In the genomic region with DNA sequence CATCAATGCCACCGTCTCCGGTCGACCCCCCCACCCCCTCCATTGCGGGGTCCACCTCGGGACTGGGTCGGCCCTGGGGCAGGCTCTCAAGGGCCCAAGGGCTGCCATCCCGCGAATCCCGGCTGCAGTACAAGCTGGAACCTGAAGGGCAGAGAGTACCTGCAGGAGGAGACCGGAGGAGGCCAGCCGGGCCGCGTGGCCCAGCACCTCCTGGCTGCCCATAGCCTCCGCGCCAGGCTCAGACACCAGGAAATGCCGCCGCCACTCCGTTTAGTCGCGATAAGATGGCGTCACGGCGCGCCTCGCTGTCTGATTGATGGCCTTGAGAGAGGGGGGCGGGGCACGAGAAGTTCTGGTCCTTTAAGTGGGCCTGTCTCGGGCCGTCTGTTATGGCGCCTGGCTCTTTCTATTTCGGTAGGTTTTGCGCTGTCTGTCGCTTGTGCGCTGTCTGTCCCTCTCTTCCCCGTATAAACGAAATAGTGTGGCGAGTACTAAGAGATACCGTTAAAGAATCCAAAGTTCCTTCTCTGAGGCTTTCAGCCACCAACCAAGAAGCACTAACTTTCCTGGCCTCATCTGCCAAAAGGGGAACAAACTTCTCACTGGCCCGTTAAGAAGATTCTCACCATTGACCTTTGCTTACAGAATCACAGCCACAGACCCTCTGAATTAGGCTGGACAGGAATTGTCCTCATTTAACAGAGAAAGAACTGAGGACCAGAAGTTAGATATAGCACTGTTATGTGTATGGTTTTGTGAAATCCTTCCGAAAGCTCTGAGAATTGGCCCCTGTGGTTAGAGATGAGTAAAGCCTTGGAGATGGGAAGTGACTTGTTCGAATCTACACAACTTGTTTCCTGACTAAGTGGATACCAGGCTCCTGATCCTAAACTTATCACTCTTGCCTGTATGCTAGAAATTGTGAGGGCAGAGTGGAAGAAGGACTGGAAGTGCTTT, we compare ENCODE assay signal across 8 cellular contexts. TPM values are rescaled to one million over a fixed set of nuclear protein-coding genes. Genes with fewer than 3 reads are reported as not detected.
DNase-seq lines count a peak whose midpoint lies in the region; ATAC-seq and TF ChIP-seq lines count a peak whose summit lies in the region.

TSS of gene RFT1 (minus strand) at position 257 of the 957 bp plus-strand sequence. CDS start at position 222, 35 bp downstream.

- H2AFZ ChIP-seq in mesenchymal stem cell (ENCODE audit: low read depth, low read length), result peak within 1 kb of the TSS; percentile 96

- H3K27ac Mint-ChIP-seq in CD8-positive, alpha-beta memory T cell, result peak within 1 kb of the TSS; percentile 99 to 100 (median 100)
- H3K27ac Mint-ChIP-seq in activated CD8-positive, alpha-beta memory T cell treated with anti-CD3 and anti-CD28 coated beads, Interleukin-2, amount 10 ng/mL, durations not matched to agents 7 days and 5 days, result peak within 1 kb of the TSS; percentile 92

- ATAC-seq in activated CD8-positive, alpha-beta memory T cell treated with anti-CD3 and anti-CD28 coated beads, Interleukin-2, amount 10 ng/mL, durations not matched to agents 7 days and 5 days, result peak; percentile 96

- H2BK15ac ChIP-seq in mesenchymal stem cell (ENCODE audit: low read depth, poor library complexity, severe bottlenecking), result peak within 1 kb of the TSS; percentile 75

- no peak for TF ChIP-seq CTCF in GM20000 (IDR thresholded peaks at IDR 0.05; ENCODE audit: extremely low read depth, missing control alignments)

- H3K4me3 Mint-ChIP-seq in CD8-positive, alpha-beta memory T cell, result peak within 1 kb of the TSS; percentile 91 to 98 (median 93)
- H3K4me3 Mint-ChIP-seq in activated CD8-positive, alpha-beta memory T cell treated with anti-CD3 and anti-CD28 coated beads, Interleukin-2, amount 10 ng/mL, durations not matched to agents 7 days and 5 days, result peak within 1 kb of the TSS; percentile 98

- peak within 1 kb of the TSS; percentile 89 for H4K8ac ChIP-seq in mesenchymal stem cell (ENCODE audit: low read length)

- peaks cover 20 to 30% (median 26%) of the 10 kb centered on the region in 3 donors for H3K4me1 Mint-ChIP-seq in CD8-positive, alpha-beta memory T cell
- peaks cover 28% of the 10 kb centered on the region for H3K4me1 Mint-ChIP-seq in activated CD8-positive, alpha-beta memory T cell treated with anti-CD3 and anti-CD28 coated beads, Interleukin-2, amount 10 ng/mL, durations not matched to agents 7 days and 5 days

- peak within 1 kb of the TSS; percentile 88 to 91 for H3K4ac ChIP-seq in mesenchymal stem cell (ENCODE audit: low read depth in 1 of 2, low read length in 2 of 2)

- peaks cover 16% of the 10 kb centered on the region for H3K79me1 ChIP-seq in mesenchymal stem cell (replicated peaks; ENCODE audit: low read length, poor library complexity, severe bottlenecking)

- H3K4me3 ChIP-seq in CD8-positive, alpha-beta memory T cell (ENCODE audit: low read length), result peak within 1 kb of the TSS; percentile 73
- H3K4me3 ChIP-seq in NT2/D1 (ENCODE audit: insufficient read length, low read depth), result peak within 1 kb of the TSS; percentile 85
- peak within 1 kb of the TSS; percentile 90 for H3K4me3 ChIP-seq in endocrine pancreas (ENCODE audit: control insufficient read depth, insufficient read depth, low read length)
- peak within 1 kb of the TSS; percentile 90 to 95 for H3K4me3 ChIP-seq in mesenchymal stem cell (ENCODE audit: insufficient read depth in 1 of 2, low read depth in 1 of 2, low read length in 2 of 2)

- H3K9ac ChIP-seq in NT2/D1 (ENCODE audit: insufficient read length, low read depth) (peak within 1 kb of the TSS; percentile 95), endocrine pancreas (ENCODE audit: control insufficient read depth, insufficient read depth, low read length) (peak within 1 kb of the TSS; percentile 87), mesenchymal stem cell (ENCODE audit: low read length) (peak within 1 kb of the TSS; percentile 93)

- peak within 1 kb of the TSS in 1 of 2 experiments; percentile 79 for H3K14ac ChIP-seq in mesenchymal stem cell (ENCODE audit: low read length in 2 of 2)

- peak within 1 kb of the TSS in 1 of 2 experiments; percentile 43 for H2BK12ac ChIP-seq in mesenchymal stem cell (ENCODE audit: low read length in 2 of 2)

- H3K9me3 ChIP-seq in CD8-positive, alpha-beta memory T cell (ENCODE audit: low read length), result no peaks in the 10 kb centered on the region
- H3K9me3 ChIP-seq in NT2/D1 (ENCODE audit: insufficient read depth, low read length) (no peaks in the 10 kb centered on the region), endocrine pancreas (ENCODE audit: control insufficient read depth, low read length) (no peaks in the 10 kb centered on the region), mesenchymal stem cell (ENCODE audit: control insufficient read depth, low read length) (no peaks in the 10 kb centered on the region)

- H3K27me3 Mint-ChIP-seq in CD8-positive, alpha-beta memory T cell, result no peaks in the 10 kb centered on the region
- no peaks in the 10 kb centered on the region for H3K27me3 Mint-ChIP-seq in activated CD8-positive, alpha-beta memory T cell treated with anti-CD3 and anti-CD28 coated beads, Interleukin-2, amount 10 ng/mL, durations not matched to agents 7 days and 5 days

- H3K18ac ChIP-seq in mesenchymal stem cell (ENCODE audit: low read depth in 1 of 2, low read length in 2 of 2), result peak within 1 kb of the TSS; percentile 34 to 73

- peak within 1 kb of the TSS; percentile 89 for H3K27ac ChIP-seq in CD8-positive, alpha-beta memory T cell (ENCODE audit: low read depth, low read length)
- peak within 1 kb of the TSS; percentile 58 for H3K27ac ChIP-seq in mesenchymal stem cell (ENCODE audit: low read length, poor library complexity, severe bottlenecking)

- no peaks in the 10 kb centered on the region for H3K27me3 ChIP-seq in CD8-positive, alpha-beta memory T cell (ENCODE audit: insufficient read depth, low read length, poor library complexity, severe bottlenecking)
- H3K27me3 ChIP-seq in NT2/D1 (ENCODE audit: insufficient read depth, insufficient read length) (no peaks in the 10 kb centered on the region), endocrine pancreas (ENCODE audit: control insufficient read depth, insufficient read depth, low read length) (no peaks in the 10 kb centered on the region), mesenchymal stem cell (ENCODE audit: control insufficient read depth in 1 of 2, insufficient read depth in 1 of 2, low read length in 2 of 2) (no peaks in the 10 kb centered on the region)

- H2BK5ac ChIP-seq in mesenchymal stem cell (ENCODE audit: low read depth, low read length, poor library complexity, severe bottlenecking), result peak within 1 kb of the TSS; percentile 77

- peak within 1 kb of the TSS in 1 of 2 experiments; percentile 86 for H3K23ac ChIP-seq in mesenchymal stem cell (ENCODE audit: low read length in 2 of 2)

- POLR2A ChIA-PET in CD8-positive, alpha-beta memory T cell (lab: Charles Lee), result interaction anchor here (1.1 kb wide), 1 partner anchor 59 kb away, joined by 3 read pairs; no protein-coding TSS in a partner anchor

- peaks cover 0 to 25% (median 0%) of the 10 kb centered on the region in 3 donors for H3K36me3 Mint-ChIP-seq in CD8-positive, alpha-beta memory T cell
- peaks cover 6% of the 10 kb centered on the region for H3K36me3 Mint-ChIP-seq in activated CD8-positive, alpha-beta memory T cell treated with anti-CD3 and anti-CD28 coated beads, Interleukin-2, amount 10 ng/mL, durations not matched to agents 7 days and 5 days

- peaks cover under 1% of the 10 kb centered on the region for H3K36me3 ChIP-seq in CD8-positive, alpha-beta memory T cell (ENCODE audit: insufficient read depth, low read length)
- H3K36me3 ChIP-seq in NT2/D1 (ENCODE audit: insufficient read depth, insufficient read length, low read length), result peaks cover 20% of the 10 kb centered on the region
- H3K36me3 ChIP-seq in endocrine pancreas (ENCODE audit: control insufficient read depth, insufficient read depth, low read length), result no peaks in the 10 kb centered on the region
- peaks cover 3 to 18% of the 10 kb centered on the region in 2 experiments for H3K36me3 ChIP-seq in mesenchymal stem cell (ENCODE audit: control insufficient read depth in 1 of 2, insufficient read depth in 2 of 2, low read depth in 1 of 2, low read length in 2 of 2)

- peak within 1 kb of the TSS; percentile 77 for H3K4me2 ChIP-seq in mesenchymal stem cell (ENCODE audit: low read length, poor library complexity, severe bottlenecking)

- H2AK5ac ChIP-seq in mesenchymal stem cell (ENCODE audit: low read length, severe bottlenecking), result peak within 1 kb of the TSS; percentile 12

- H4K91ac ChIP-seq in mesenchymal stem cell (ENCODE audit: low read length), result peak within 1 kb of the TSS; percentile 36

- DNase-seq in CD8-positive, alpha-beta memory T cell, result peak; percentile 95 to 99 (median 97)
- DNase-seq in GM20000 (ENCODE audit: low spot score), result peak; percentile 89
- peak; percentile 92 for DNase-seq in HT1080 (ENCODE audit: low read depth)
- DNase-seq in NT2/D1 (ENCODE audit: low read depth, low spot score), result peak; percentile 95
- DNase-seq in activated CD8-positive, alpha-beta memory T cell treated with anti-CD3 and anti-CD28 coated beads, Interleukin-2, amount 10 ng/mL, durations not matched to agents 7 days and 5 days, result peak; percentile 99
- peak; percentile 97 for DNase-seq in mesenchymal stem cell
- DNase-seq in stimulated activated CD8-positive, alpha-beta memory T cell treated with anti-CD3 and anti-CD28 coated beads, Interleukin-12 subunit alpha, Interleukin-12 subunit beta, amount 100 ng/mL, for 24 hours (ENCODE audit: extremely low read depth), result peak; percentile 93

- no peaks in the 10 kb centered on the region for H3K9me3 Mint-ChIP-seq in CD8-positive, alpha-beta memory T cell
- H3K9me3 Mint-ChIP-seq in activated CD8-positive, alpha-beta memory T cell treated with anti-CD3 and anti-CD28 coated beads, Interleukin-2, amount 10 ng/mL, durations not matched to agents 7 days and 5 days (ENCODE audit: low read depth), result no peaks in the 10 kb centered on the region

- 3% methylated on average over 40 of the region's 41 CpGs for WGBS in mesenchymal stem cell

- H3K4me1 ChIP-seq in CD8-positive, alpha-beta memory T cell (ENCODE audit: insufficient read depth, low read length), result peaks cover 22% of the 10 kb centered on the region
- H3K4me1 ChIP-seq in NT2/D1 (ENCODE audit: insufficient read depth, insufficient read length), result no peaks in the 10 kb centered on the region
- peaks cover 3% of the 10 kb centered on the region for H3K4me1 ChIP-seq in endocrine pancreas (ENCODE audit: control insufficient read depth, insufficient read depth, low read length)
- H3K4me1 ChIP-seq in mesenchymal stem cell (ENCODE audit: control insufficient read depth, insufficient read depth, low read depth, low read length), result peaks cover 4% of the 10 kb centered on the region

- CTCF ChIA-PET in CD8-positive, alpha-beta memory T cell (lab: Charles Lee), result interaction anchor here (1.2 to 1.3 kb wide), 2 partner anchors 16 to 66 kb away, joined by 4 to 5 read pairs; no protein-coding TSS in a partner anchor
- CTCF ChIA-PET in activated CD8-positive, alpha-beta memory T cell treated with anti-CD3 and anti-CD28 coated beads, Interleukin-2, amount 10 ng/mL, durations not matched to agents 7 days and 5 days (lab: Charles Lee), result interaction anchor here (1.0 to 11.6 kb wide), 5 partner anchors 10 to 65 kb away, joined by 3 to 165 read pairs (median 22); partner anchors contain the start of gene PRKCD

- H2BK120ac ChIP-seq in mesenchymal stem cell (ENCODE audit: low read depth, low read length), result peak within 1 kb of the TSS; percentile 61

RNA-seq across cellular contexts. Expression of gene RFT1, which starts in this region (rescaled TPM):
- total RNA-seq in CD8-positive, alpha-beta memory T cell, result 10 to 100 TPM; 52.7 to 58.5 TPM
- polyA plus RNA-seq in CD8-positive, alpha-beta memory T cell, result 31.3 TPM
- 19.5 and 35.0 TPM in 2 replicates for total RNA-seq in HT1080 (2014; rRNA removed; shearing (Covaris generic))
- polyA plus RNA-seq in HT1080 (2015; cell fraction: cytosol; rRNA removed), result 38.3 and 48.0 TPM in 2 replicates
- polyA plus RNA-seq in HT1080 (2015; cell fraction: nucleus; rRNA removed), result 38.2 and 41.4 TPM in 2 replicates
- total RNA-seq in activated CD8-positive, alpha-beta memory T cell treated with anti-CD3 and anti-CD28 coated beads, Interleukin-2, amount 10 ng/mL, durations not matched to agents 7 days and 5 days, result 10 to 100 TPM; 32.4 to 38.3 TPM
- 10.1 TPM for polyA plus RNA-seq in mesenchymal stem cell (2013, experiment 1 of 2)
- 10.0 TPM for polyA plus RNA-seq in mesenchymal stem cell (2013, experiment 2 of 2)

Comparison
In these comparisons a context has a peak if more than half of its experiments do, and no peak if none do; other contexts are left out.
1. Peak in every context shown above with its lines: DNase-seq, ATAC-seq, H3K4me3 ChIP-seq and H3K27ac ChIP-seq.